7 cellular contexts compared by ENCODE assay signal in genomic region chr14:33467967-33468366, GRCh38.
"Had no signal": no experiment of that assay in that cellular context is flagged by ENCODE, and none has a peak within 500 bp of the region (broad histone marks: within the 10 kb centered on the region; RNA-seq: fewer than 3 reads in every experiment).

No MANE protein-coding gene starts in this region.

- H3K4me2 ChIP-seq: KMS-11 had no signal

- H3K4me1 Mint-ChIP-seq: IgD-negative memory B cell had no signal

- H3K27me3 Mint-ChIP-seq: IgD-negative memory B cell had no signal

- H3K27ac ChIP-seq: KMS-11 had no signal

- H3K9me3 Mint-ChIP-seq: H9, IgD-negative memory B cell had no signal

- H3K27ac Mint-ChIP-seq: H9, IgD-negative memory B cell had no signal

- H3K9ac ChIP-seq: KMS-11 had no signal

- H3K4me3 Mint-ChIP-seq: H9, IgD-negative memory B cell had no signal

- H3K36me3 Mint-ChIP-seq: IgD-negative memory B cell had no signal

- DNase-seq: GOT3, H9, HCEC 1CT, Karpas-422, KBM-7 had no signal
